18 cellular contexts compared by ENCODE assay signal in genomic region chr13:91207261-91207660, GRCh38.
A peak's percentile ranks its signal among the peaks of the same experiment; 100 is the strongest.
DNase-seq lines count a peak whose midpoint lies in the region; ATAC-seq and TF ChIP-seq lines count a peak whose summit lies in the region.
"Had no signal": no experiment of that assay in that cellular context is flagged by ENCODE, and none has a peak within 500 bp of the region (broad histone marks: within the 10 kb centered on the region; RNA-seq: fewer than 3 reads in every experiment).

No MANE protein-coding gene starts in this region.

- H4K20me1 ChIP-seq in hepatocyte (ENCODE audit: insufficient read depth, poor library complexity, severe bottlenecking), result no peaks in the 10 kb centered on the region

- no peak overlapping the region for H2BK12ac ChIP-seq in neuronal stem cell (ENCODE audit: low read length)

- H3K9ac ChIP-seq in neuronal stem cell (ENCODE audit: low read depth, low read length, poor library complexity), result no peak overlapping the region

- H4K8ac ChIP-seq in neuronal stem cell (ENCODE audit: low read depth, low read length), result no peak overlapping the region

- no peaks in the 10 kb centered on the region for H3K79me1 ChIP-seq in neuronal stem cell (ENCODE audit: low read depth, low read length)

- H2AK5ac ChIP-seq in neuronal stem cell (ENCODE audit: low read depth, low read length), result no peak overlapping the region

- H3K4ac ChIP-seq in neuronal stem cell (ENCODE audit: low read length), result no peak overlapping the region

- H2BK5ac ChIP-seq in neuronal stem cell (ENCODE audit: low read length), result no peak overlapping the region

- H3K27ac ChIP-seq in hepatocyte, result no peak overlapping the region
- no peak overlapping the region for H3K27ac ChIP-seq in neuronal stem cell (replicated peaks; ENCODE audit: low read length)

- peaks cover 1% of the 10 kb centered on the region for H3K27me3 Mint-ChIP-seq in T-helper 17 cell
- H3K27me3 Mint-ChIP-seq: CD4-positive, CD25-positive, alpha-beta regulatory T cell had no signal

- no peak overlapping the region for H3K23ac ChIP-seq in neuronal stem cell (ENCODE audit: low read depth, low read length, poor library complexity)

- no peak overlapping the region for H4K91ac ChIP-seq in neuronal stem cell (ENCODE audit: low read depth, low read length, poor library complexity)

- H2BK15ac ChIP-seq in neuronal stem cell (ENCODE audit: low read length), result no peak overlapping the region

- H3K9me3 ChIP-seq in hepatocyte (ENCODE audit: low read depth), result no peaks in the 10 kb centered on the region
- peaks cover 3 to 11% of the 10 kb centered on the region in 2 donors for H3K9me3 ChIP-seq in neuronal stem cell (replicated peaks in 1 of 2; ENCODE audit: control insufficient read depth in 2 of 2, insufficient read depth in 1 of 2, low read depth in 1 of 2, low read length in 2 of 2)
- no peaks in the 10 kb centered on the region for H3K9me3 ChIP-seq in T-helper 17 cell (ENCODE audit: control insufficient read depth, low read length, poor library complexity, severe bottlenecking)
- H3K9me3 ChIP-seq: BE2C had no signal

- no peaks in the 10 kb centered on the region for H3K27me3 ChIP-seq in hepatocyte
- H3K27me3 ChIP-seq in neuronal stem cell (ENCODE audit: control insufficient read depth in 3 of 3, insufficient read depth in 3 of 3, low read depth in 1 of 3, low read length in 3 of 3), result no peaks in the 10 kb centered on the region
- H3K27me3 ChIP-seq: BE2C had no signal

- H2BK120ac ChIP-seq in neuronal stem cell (ENCODE audit: low read depth, low read length), result no peak overlapping the region

- H3K4me1 ChIP-seq in hepatocyte (ENCODE audit: insufficient read depth) (no peaks in the 10 kb centered on the region), neuronal stem cell (ENCODE audit: control insufficient read depth in 2 of 2, insufficient read depth in 1 of 2, low read depth in 1 of 2, low read length in 2 of 2) (peaks cover 6 to 9% of the 10 kb centered on the region in 2 donors)
- H3K4me1 ChIP-seq: BE2C had no signal

- no peak overlapping the region for H3K4me3 ChIP-seq in hepatocyte
- no peak overlapping the region for H3K4me3 ChIP-seq in neuronal stem cell (ENCODE audit: low read length in 2 of 2)
- H3K4me3 ChIP-seq: GM12878 had no signal

- H2AFZ ChIP-seq in hepatocyte, result peak overlapping the region; percentile 10
- H2AFZ ChIP-seq in neuronal stem cell (ENCODE audit: low read length), result peak overlapping the region; percentile 32

- no peaks in the 10 kb centered on the region for H3K36me3 ChIP-seq in hepatocyte (replicated peaks; ENCODE audit: insufficient read depth, low read depth)
- H3K36me3 ChIP-seq in neuronal stem cell (replicated peaks in 1 of 2; ENCODE audit: control insufficient read depth in 2 of 2, insufficient read depth in 2 of 2, low read length in 2 of 2), result peaks cover 0 to 1% of the 10 kb centered on the region in 2 donors
- H3K36me3 ChIP-seq: BE2C had no signal

- 60% methylated on average over 4 of the region's 4 CpGs for WGBS in hepatocyte (ENCODE audit: low lambda C conversion rate, missing lambda C conversion rate)
- WGBS in neuronal stem cell (ENCODE audit: extremely low coverage in 2 of 2, insufficient read length in 2 of 2, insufficient replicate concordance in 1 of 2), 2 donors, result no CpG with 5 or more reads among the region's 4 CpGs

- no peak overlapping the region for H3K27ac Mint-ChIP-seq in T-helper 17 cell
- H3K27ac Mint-ChIP-seq: CD4-positive, CD25-positive, alpha-beta regulatory T cell; CD8-positive, alpha-beta memory T cell; H9 had no signal

- no peaks in the 10 kb centered on the region for H3K4me1 Mint-ChIP-seq in T-helper 17 cell
- H3K4me1 Mint-ChIP-seq: CD4-positive, CD25-positive, alpha-beta regulatory T cell had no signal

- no peaks in the 10 kb centered on the region for H3K36me3 Mint-ChIP-seq in T-helper 17 cell (ENCODE audit: low read depth)
- H3K36me3 Mint-ChIP-seq: CD4-positive, CD25-positive, alpha-beta regulatory T cell; CD8-positive, alpha-beta memory T cell had no signal

- DNase-seq in SHP77 treated with DMSO at 0.1 percent for 48 hours (lab: John Stamatoyannopoulos, UW) (peak; percentile 65), hepatocyte (ENCODE audit: low spot score) (no peak), neuronal stem cell (ENCODE audit: low spot score) (no peak), T-helper 17 cell (no peak), amniotic stem cell (lab: John Stamatoyannopoulos, UW) (no peak)
- DNase-seq: ACHN; BE2C; C1 segment of cervical spinal cord; CD4-positive, CD25-positive, alpha-beta regulatory T cell; CD8-positive, alpha-beta memory T cell; COR-L47; DMS 273 treated with DMSO at 0.1 percent for 48 hours; DMS53; DND-41; EL; H9 had no signal

- no peaks in the 10 kb centered on the region for H3K79me2 ChIP-seq in hepatocyte

- H3K4me2 ChIP-seq in hepatocyte, result no peak overlapping the region
- no peak overlapping the region for H3K4me2 ChIP-seq in neuronal stem cell (ENCODE audit: insufficient read depth, low read length, poor library complexity, severe bottlenecking)

- no peak for TF ChIP-seq CTCF in hepatocyte (IDR thresholded peaks at IDR 0.05; ENCODE audit: poor library complexity)

- H3K18ac ChIP-seq in neuronal stem cell (ENCODE audit: low read length), result no peak overlapping the region

- no peaks in the 10 kb centered on the region for H3K9me2 ChIP-seq in hepatocyte (replicated peaks; ENCODE audit: insufficient read depth)

- no peak for ATAC-seq in T-helper 17 cell
- no peak for ATAC-seq in HG02884 (IDR thresholded peaks at IDR 0.05; ENCODE audit: unreplicated experiment)
- ATAC-seq: GM12878 had no signal

- H3K14ac ChIP-seq in neuronal stem cell (ENCODE audit: low read length), result no peak overlapping the region

- H3K4me3 Mint-ChIP-seq in T-helper 17 cell, result no peak overlapping the region
- H3K4me3 Mint-ChIP-seq: CD4-positive, CD25-positive, alpha-beta regulatory T cell; CD8-positive, alpha-beta memory T cell; H9 had no signal
